In the genomic region with DNA sequence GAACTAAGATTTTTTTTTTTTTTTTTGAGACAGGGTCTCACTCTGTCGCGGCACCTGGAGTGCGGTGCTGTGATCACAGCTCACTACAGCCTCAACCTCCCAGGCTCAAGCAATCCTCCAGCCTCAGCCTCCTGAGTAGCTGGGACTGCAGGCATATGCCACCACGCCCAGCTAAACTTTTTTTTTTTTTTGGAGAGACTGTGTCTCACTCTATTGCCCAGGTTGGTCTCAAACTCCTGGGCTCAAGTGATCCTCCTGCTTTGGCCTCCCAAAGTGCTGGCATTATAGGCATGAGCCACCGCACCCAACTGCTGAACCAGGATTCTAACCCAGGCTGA, we compare ENCODE assay signal across 8 cellular contexts. TPM values are rescaled to one million over a fixed set of nuclear protein-coding genes. Genes with fewer than 3 reads are reported as not detected.
DNase-seq lines count a peak whose midpoint lies in the region; ATAC-seq, FAIRE-seq and TF ChIP-seq lines count a peak whose summit lies in the region.
"Not testable (repeated sequence)": the region's sequence is repeated elsewhere in the genome, so short reads cannot be mapped to it uniquely, and the experiment has no call there.

No MANE protein-coding gene starts in this region.

- not testable (repeated sequence) for H3K9me3 ChIP-seq in A549; GM12878 (replicated peaks; ENCODE audit: control insufficient read depth, insufficient read depth, low read length); esophagus muscularis mucosa; parathyroid adenoma (ENCODE audit: control insufficient read depth, low read length); suprapubic skin

- not testable (repeated sequence) for H3K27me3 Mint-ChIP-seq in memory B cell

- H3K4me1 Mint-ChIP-seq in memory B cell, result peaks cover 27% of the 10 kb centered on the region

- RAD21 ChIA-PET in GM12878 (lab: Charles Lee; ENCODE audit: unreplicated experiment), result interaction anchor here (2.2 kb wide), 1 partner anchor 22 kb away, joined by 10 read pairs; no protein-coding TSS in a partner anchor

- H3K79me2 ChIP-seq in GM12878 (ENCODE audit: control insufficient read depth, insufficient read depth, low read length), result not testable (repeated sequence)
- H3K79me2 ChIP-seq in parathyroid adenoma, result peaks cover 18% of the 10 kb centered on the region

- not testable (repeated sequence) for ATAC-seq in A549; GM12878; memory B cell (ENCODE audit: low read depth)

- peak overlapping the region; percentile 11 for H3K4me3 Mint-ChIP-seq in memory B cell

- peaks cover 52% of the 10 kb centered on the region for H3K4me1 ChIP-seq in A549
- H3K4me1 ChIP-seq in GM12878 (ENCODE audit: control insufficient read depth, insufficient read depth, low read length), result peaks cover 20% of the 10 kb centered on the region
- peaks cover 15 to 48% (median 39%) of the 10 kb centered on the region in 4 donors for H3K4me1 ChIP-seq in esophagus muscularis mucosa
- peaks cover 54% of the 10 kb centered on the region for H3K4me1 ChIP-seq in parathyroid adenoma
- peaks cover 70% of the 10 kb centered on the region for H3K4me1 ChIP-seq in suprapubic skin

- not testable (repeated sequence) for H3K9me3 Mint-ChIP-seq in memory B cell

- H4K20me1 ChIP-seq in GM12878 (ENCODE audit: control insufficient read depth, insufficient read depth), result not testable (repeated sequence)

- FAIRE-seq in A549 (lab: Jason Lieb, UNC); GM12878 (lab: Jason Lieb, UNC): not testable (repeated sequence)

- not testable (repeated sequence) for H3K27ac Mint-ChIP-seq in memory B cell

- not testable (repeated sequence) for H3K36me3 ChIP-seq in H7 (replicated peaks; ENCODE audit: control insufficient read depth, insufficient read depth, low read length); GM12878 (ENCODE audit: control insufficient read depth in 2 of 2, insufficient read depth in 2 of 2, low read length in 1 of 2); esophagus muscularis mucosa; parathyroid adenoma (ENCODE audit: control insufficient read depth, insufficient read depth, low read length); suprapubic skin

- POLR2A ChIA-PET in A549 (lab: Yijun Ruan, JAX) (interaction anchor here (1.4 kb wide), 2 partner anchors 60 to 124 kb away, joined by 4 to 10 read pairs; a partner anchor contains a TSS), RWPE1 (lab: Yijun Ruan, JAX; ENCODE audit: low non-redundant PET) (interaction anchor here (0.9 kb wide), 1 partner anchor 124 kb away, joined by 7 read pairs; a partner anchor contains a TSS), GM12878 (lab: Charles Lee) (interaction anchor here (0.6 to 1.0 kb wide), 4 partner anchors 22 to 60 kb away, joined by 3 to 4 read pairs (median 3); a partner anchor contains a TSS)

- not testable (repeated sequence) for TF ChIP-seq RAD21 in A549 (conservative IDR thresholded peaks at IDR 0.05 in 1 of 2, IDR thresholded peaks at IDR 0.05 in 1 of 2); GM12878 (IDR thresholded peaks at IDR 0.05; ENCODE audit: insufficient read depth, low read depth, low read length)

- BruUV-seq in GM12878 (replicated peaks; lab: Mats Ljungman, UMichigan), result not testable (repeated sequence)

- peak overlapping the region; percentile 67 to 86 for H3K27ac ChIP-seq in A549
- peak overlapping the region; percentile 95 for H3K27ac ChIP-seq in RWPE1
- not testable (repeated sequence) for H3K27ac ChIP-seq in GM12878 (ENCODE audit: control insufficient read depth, insufficient read depth)
- H3K27ac ChIP-seq in esophagus muscularis mucosa (replicated peaks in 1 of 4), result peak overlapping the region in 2 of 4 donors; percentile 57 to 73
- H3K27ac ChIP-seq in parathyroid adenoma, result peak overlapping the region; percentile 97
- H3K27ac ChIP-seq in suprapubic skin, result peak overlapping the region; percentile 92

- WGBS in A549 (ENCODE audit: missing lambda C conversion rate), result 90% methylated on average over 5 of the region's 5 CpGs
- WGBS in GM12878 (ENCODE audit: insufficient coverage, insufficient replicate concordance, low lambda C conversion rate, missing lambda C conversion rate), result 100% methylated on average over 4 of the region's 5 CpGs
- WGBS in esophagus muscularis mucosa, result 74% methylated on average over 5 of the region's 5 CpGs
- WGBS in suprapubic skin, result 81% methylated on average over 5 of the region's 5 CpGs

- H3K4me3 ChIP-seq in A549 (peak overlapping the region; percentile 45; the same call in 2 of the 3 replicates), H7 (ENCODE audit: insufficient read depth, low read depth, low read length) (peak overlapping the region; percentile 62; the same call in 1 of the 2 replicates), esophagus muscularis mucosa (peak overlapping the region; percentile 62 to 74 (median 65)), suprapubic skin (peak overlapping the region; percentile 64)
- H3K4me3 ChIP-seq in GM12878; parathyroid adenoma (ENCODE audit: low read depth, low read length): not testable (repeated sequence)

- not testable (repeated sequence) for H3K9ac ChIP-seq in GM12878 (ENCODE audit: control insufficient read depth, insufficient read depth, low read length); parathyroid adenoma

- not testable (repeated sequence) for TF ChIP-seq POLR2A in A549 (IDR thresholded peaks at IDR 0.05; ENCODE audit: low read length); GM12878 (IDR thresholded peaks at IDR 0.05; ENCODE audit: low read depth, low read length); esophagus muscularis mucosa (IDR thresholded peaks at IDR 0.05; ENCODE audit: low read depth); suprapubic skin (IDR thresholded peaks at IDR 0.05)

- TF ChIP-seq EP300 in A549 (IDR thresholded peaks at IDR 0.05); GM12878 (IDR thresholded peaks at IDR 0.05; ENCODE audit: borderline replicate concordance in 1 of 2, control insufficient read depth in 1 of 2, low read depth in 2 of 2, low read length in 2 of 2); esophagus muscularis mucosa (IDR thresholded peaks at IDR 0.05); suprapubic skin (IDR thresholded peaks at IDR 0.05): not testable (repeated sequence)

- SMC1A ChIA-PET in GM12878 (lab: Charles Lee; ENCODE audit: uncharacterized antibody, unreplicated experiment), result interaction anchor here (0.9 to 1.2 kb wide), 2 partner anchors 57 to 223 kb away, joined by 3 read pairs; no protein-coding TSS in a partner anchor

- not testable (repeated sequence) for TF ChIP-seq CTCF in A549 (IDR thresholded peaks at IDR 0.05); RWPE1 (conservative IDR thresholded peaks at IDR 0.05; ENCODE audit: low read depth); GM12878 (IDR thresholded peaks at IDR 0.05 in 2 of 3, conservative IDR thresholded peaks at IDR 0.05 in 1 of 3; ENCODE audit: control insufficient read depth in 2 of 3, extremely low read depth in 1 of 3, insufficient read depth in 1 of 3, low read depth in 3 of 3, low read length in 3 of 3); esophagus muscularis mucosa (IDR thresholded peaks at IDR 0.05); parathyroid adenoma (IDR thresholded peaks at IDR 0.05); suprapubic skin (IDR thresholded peaks at IDR 0.05)

- H2AFZ ChIP-seq in GM12878 (ENCODE audit: control insufficient read depth, low read depth, low read length), result 0 out of 2 replicates have a peak overlapping the region, but pooled peaks have one; percentile 53
- peak overlapping the region; percentile 81 for H2AFZ ChIP-seq in parathyroid adenoma

- DNase-seq in A549 (ENCODE audit: low read depth in 1 of 2, low spot score in 1 of 2); H7; RWPE1 (ENCODE audit: low spot score); GM12878 (ENCODE audit: low read depth, low spot score); esophagus muscularis mucosa (ENCODE audit: extremely low spot score); memory B cell (ENCODE audit: low spot score in 2 of 2); suprapubic skin (ENCODE audit: low spot score in 2 of 2): not testable (repeated sequence)

- intact Hi-C loops in GM12878 (cut with micrococcal nuclease; ENCODE audit: unreplicated experiment); esophagus muscularis mucosa (cut with DNase I): not testable (repeated sequence)

- not testable (repeated sequence) for H3K36me3 Mint-ChIP-seq in memory B cell

- in situ Hi-C loops in GM12878 (cut with MboI), result not testable (repeated sequence)

- H3K4me2 ChIP-seq in A549 (peak overlapping the region; percentile 78), GM12878 (ENCODE audit: control insufficient read depth, insufficient read depth) (peak overlapping the region; percentile 75)
- not testable (repeated sequence) for H3K4me2 ChIP-seq in parathyroid adenoma (ENCODE audit: low read length)

- not testable (repeated sequence) for H3K27me3 ChIP-seq in H7 (ENCODE audit: control insufficient read depth, insufficient read depth, low read length); GM12878 (replicated peaks in 1 of 2; ENCODE audit: control insufficient read depth in 2 of 2, insufficient read depth in 2 of 2, low read length in 1 of 2); esophagus muscularis mucosa; parathyroid adenoma (ENCODE audit: control insufficient read depth, insufficient read depth, low read length); suprapubic skin

- CTCF ChIA-PET in A549 (lab: Yijun Ruan, JAX) (interaction anchor here (0.6 to 41.9 kb wide), 2 partner anchors 131 to 687 kb away, joined by 4 to 1185 read pairs; a partner anchor contains a TSS), RWPE1 (lab: Yijun Ruan, JAX) (interaction anchor here (0.5 to 1.4 kb wide), 2 partner anchors 131 to 138 kb away, joined by 3 to 4 read pairs; no protein-coding TSS in a partner anchor), GM12878 (lab: Yijun Ruan, JAX) (interaction anchor here (1.1 to 3.6 kb wide), 3 partner anchors 22 to 137 kb away, joined by 5 to 12 read pairs (median 5); no protein-coding TSS in a partner anchor)

RNA-seq across cellular contexts. Expression of a gene that starts 4.1 kb away (rescaled TPM):
- polyA plus RNA-seq in A549 (2011; rRNA removed) (1.3 and 1.8 TPM in 2 replicates), A549 (2017; fragmentation: RNase III; extraction: RNeasy Plus Mini Kit Qiagen cat#74134 plus additional on column Dnase treatment) (1.4 to 1.5 TPM (median 1.4 TPM) in 3 replicates), GM12878 (2011; rRNA removed) (0.13 and 0.27 TPM in 2 replicates), GM12878 (2014; fragmentation: Illumina TruSeq; extraction: Trizol) (not detected in 2 replicates), GM12878 (2014; fragmentation: Nextera tagmentation; extraction: Ambion mirVana) (not detected), GM12878 (2014; rRNA removed) (0.99 TPM in 1 of 2 replicates, not detected in the other), GM12878 (2016; fragmentation: Nextera tagmentation; extraction: Ambion mirVana) (not detected)
- 0.48 and 0.69 TPM in 2 replicates for polyA plus RNA-seq in A549 (2012; cell fraction: cytosol; rRNA removed)
- 2.1 and 3.2 TPM in 2 replicates for polyA plus RNA-seq in A549 (2012; cell fraction: nucleus; rRNA removed)
- 0.83 and 1.9 TPM in 2 replicates for polyA minus RNA-seq in A549 (2011; rRNA and poly(A)+ RNA removed)
- not detected in 2 replicates for total RNA-seq in H7 (2014; rRNA removed; shearing (Covaris generic))
- not detected in 2 replicates for total RNA-seq in GM12878 (2013; cell fraction: nucleolus; rRNA removed)
- total RNA-seq in GM12878 (2014; rRNA removed) (0.23 TPM in 1 of 2 replicates, not detected in the other), GM12878 (2014; rRNA removed; fragmentation: Illumina TruSeq; extraction: Trizol) (0.23 and 0.40 TPM in 2 replicates), GM12878 (2021) (0.43 and 0.59 TPM in 2 replicates), esophagus muscularis mucosa (not detected), suprapubic skin (not detected)
- polyA plus RNA-seq in GM12878 (2011; ENCODE audit: low read depth), result not detected
- 0.10 TPM in 2 replicates for polyA plus RNA-seq in GM12878 (2011; cell fraction: cytosol; rRNA removed)
- 0.44 and 0.84 TPM in 2 replicates for polyA plus RNA-seq in GM12878 (2011; cell fraction: nucleus; rRNA removed)
- polyA plus RNA-seq in GM12878 (2012), result 0.18 TPM in 1 of 2 replicates, not detected in the other
- polyA minus RNA-seq in GM12878 (2011; rRNA and poly(A)+ RNA removed), result not detected in 2 replicates
- 3.1 TPM in 1 of 2 replicates, not detected in the other for polyA minus RNA-seq in GM12878 (2011; cell fraction: cytosol; rRNA and poly(A)+ RNA removed)
- 0.85 and 1.1 TPM in 2 replicates for polyA minus RNA-seq in GM12878 (2011; cell fraction: nucleus; rRNA and poly(A)+ RNA removed)

RNA-seq across cellular contexts. Expression of a gene that starts 4.2 kb away (rescaled TPM):
- 81.0 and 94.6 TPM in 2 replicates for polyA plus RNA-seq in A549 (2011; rRNA removed)
- 127 and 130 TPM in 2 replicates for polyA plus RNA-seq in A549 (2012; cell fraction: cytosol; rRNA removed)
- polyA plus RNA-seq in A549 (2012; cell fraction: nucleus; rRNA removed), result 94.4 and 121 TPM in 2 replicates
- polyA plus RNA-seq in A549 (2017; fragmentation: RNase III; extraction: RNeasy Plus Mini Kit Qiagen cat#74134 plus additional on column Dnase treatment), result 53.0 to 61.3 TPM (median 57.5 TPM) in 3 replicates
- polyA minus RNA-seq in A549 (2011; rRNA and poly(A)+ RNA removed), result 57.0 and 66.1 TPM in 2 replicates
- total RNA-seq in H7 (2014; rRNA removed; shearing (Covaris generic)), result 242 and 268 TPM in 2 replicates
- 25.6 and 33.4 TPM in 2 replicates for total RNA-seq in GM12878 (2013; cell fraction: nucleolus; rRNA removed)
- total RNA-seq in GM12878 (2014; rRNA removed), result 132 and 139 TPM in 2 replicates
- 91.7 and 95.6 TPM in 2 replicates for total RNA-seq in GM12878 (2014; rRNA removed; fragmentation: Illumina TruSeq; extraction: Trizol)
- total RNA-seq in GM12878 (2021), result 109 and 139 TPM in 2 replicates
- 7.1 TPM for polyA plus RNA-seq in GM12878 (2011; ENCODE audit: low read depth)
- polyA plus RNA-seq in GM12878 (2011; rRNA removed), result 29.9 and 47.6 TPM in 2 replicates
- 68.7 and 99.0 TPM in 2 replicates for polyA plus RNA-seq in GM12878 (2011; cell fraction: cytosol; rRNA removed)
- 44.1 and 53.0 TPM in 2 replicates for polyA plus RNA-seq in GM12878 (2011; cell fraction: nucleus; rRNA removed)
- polyA plus RNA-seq in GM12878 (2012), result 15.4 and 29.0 TPM in 2 replicates
- polyA plus RNA-seq in GM12878 (2014; fragmentation: Illumina TruSeq; extraction: Trizol), result 21.9 and 74.5 TPM in 2 replicates
- polyA plus RNA-seq in GM12878 (2014; fragmentation: Nextera tagmentation; extraction: Ambion mirVana), result 10 to 100 TPM; 26.3 to 65.6 TPM
- 169 and 192 TPM in 2 replicates for polyA plus RNA-seq in GM12878 (2014; rRNA removed)
- 100 to 1,000 TPM; 110 to 129 TPM for polyA plus RNA-seq in GM12878 (2016; fragmentation: Nextera tagmentation; extraction: Ambion mirVana)
- polyA minus RNA-seq in GM12878 (2011; rRNA and poly(A)+ RNA removed), result 21.1 and 38.2 TPM in 2 replicates
- polyA minus RNA-seq in GM12878 (2011; cell fraction: cytosol; rRNA and poly(A)+ RNA removed), result 14.4 and 19.4 TPM in 2 replicates
- 5.7 and 9.5 TPM in 2 replicates for polyA minus RNA-seq in GM12878 (2011; cell fraction: nucleus; rRNA and poly(A)+ RNA removed)
- total RNA-seq in esophagus muscularis mucosa, result 10 to 100 TPM; 22.8 to 73.6 (median 30.8) TPM
- total RNA-seq in suprapubic skin, result 100 to 1,000 TPM; 139 to 212 (median 172) TPM

RNA-seq across cellular contexts. Expression of a gene that starts 59.8 kb away (rescaled TPM):
- polyA plus RNA-seq in A549 (2011; rRNA removed), result 29.9 and 31.9 TPM in 2 replicates
- polyA plus RNA-seq in A549 (2012; cell fraction: cytosol; rRNA removed), result 20.6 and 21.5 TPM in 2 replicates
- 47.6 and 52.1 TPM in 2 replicates for polyA plus RNA-seq in A549 (2012; cell fraction: nucleus; rRNA removed)
- polyA plus RNA-seq in A549 (2017; fragmentation: RNase III; extraction: RNeasy Plus Mini Kit Qiagen cat#74134 plus additional on column Dnase treatment), result 14.6 to 17.8 TPM (median 15.3 TPM) in 3 replicates
- 25.7 and 29.4 TPM in 2 replicates for polyA minus RNA-seq in A549 (2011; rRNA and poly(A)+ RNA removed)
- total RNA-seq in H7 (2014; rRNA removed; shearing (Covaris generic)), result 11.3 and 11.5 TPM in 2 replicates
- 35.5 and 42.9 TPM in 2 replicates for total RNA-seq in GM12878 (2013; cell fraction: nucleolus; rRNA removed)
- 11.0 and 14.6 TPM in 2 replicates for total RNA-seq in GM12878 (2014; rRNA removed)
- total RNA-seq in GM12878 (2014; rRNA removed; fragmentation: Illumina TruSeq; extraction: Trizol), result 10.0 and 10.4 TPM in 2 replicates
- total RNA-seq in GM12878 (2021), result 10.1 and 11.2 TPM in 2 replicates
- polyA plus RNA-seq in GM12878 (2011; ENCODE audit: low read depth), result 5.8 TPM
- polyA plus RNA-seq in GM12878 (2011; rRNA removed), result 19.0 and 19.1 TPM in 2 replicates
- 18.8 and 22.2 TPM in 2 replicates for polyA plus RNA-seq in GM12878 (2011; cell fraction: cytosol; rRNA removed)
- polyA plus RNA-seq in GM12878 (2011; cell fraction: nucleus; rRNA removed), result 48.1 and 49.9 TPM in 2 replicates
- 7.7 and 9.1 TPM in 2 replicates for polyA plus RNA-seq in GM12878 (2012)
- polyA plus RNA-seq in GM12878 (2014; fragmentation: Illumina TruSeq; extraction: Trizol), result 13.5 and 14.0 TPM in 2 replicates
- polyA plus RNA-seq in GM12878 (2014; fragmentation: Nextera tagmentation; extraction: Ambion mirVana), result 1 to 10 TPM; 1.2 to 2.7 TPM
- 12.9 and 18.8 TPM in 2 replicates for polyA plus RNA-seq in GM12878 (2014; rRNA removed)
- 10 to 100 TPM; 13.9 to 14.4 TPM for polyA plus RNA-seq in GM12878 (2016; fragmentation: Nextera tagmentation; extraction: Ambion mirVana)
- 14.6 and 23.0 TPM in 2 replicates for polyA minus RNA-seq in GM12878 (2011; rRNA and poly(A)+ RNA removed)
- 3.0 and 3.7 TPM in 2 replicates for polyA minus RNA-seq in GM12878 (2011; cell fraction: cytosol; rRNA and poly(A)+ RNA removed)
- polyA minus RNA-seq in GM12878 (2011; cell fraction: nucleus; rRNA and poly(A)+ RNA removed), result 13.4 and 18.3 TPM in 2 replicates
- 10 to 100 TPM; 17.4 to 21.5 (median 18.3) TPM for total RNA-seq in esophagus muscularis mucosa
- total RNA-seq in suprapubic skin, result 10 to 100 TPM; 24.4 to 41.8 (median 30.0) TPM
